1 cellular context compared by ENCODE assay signal in the genomic region with DNA sequence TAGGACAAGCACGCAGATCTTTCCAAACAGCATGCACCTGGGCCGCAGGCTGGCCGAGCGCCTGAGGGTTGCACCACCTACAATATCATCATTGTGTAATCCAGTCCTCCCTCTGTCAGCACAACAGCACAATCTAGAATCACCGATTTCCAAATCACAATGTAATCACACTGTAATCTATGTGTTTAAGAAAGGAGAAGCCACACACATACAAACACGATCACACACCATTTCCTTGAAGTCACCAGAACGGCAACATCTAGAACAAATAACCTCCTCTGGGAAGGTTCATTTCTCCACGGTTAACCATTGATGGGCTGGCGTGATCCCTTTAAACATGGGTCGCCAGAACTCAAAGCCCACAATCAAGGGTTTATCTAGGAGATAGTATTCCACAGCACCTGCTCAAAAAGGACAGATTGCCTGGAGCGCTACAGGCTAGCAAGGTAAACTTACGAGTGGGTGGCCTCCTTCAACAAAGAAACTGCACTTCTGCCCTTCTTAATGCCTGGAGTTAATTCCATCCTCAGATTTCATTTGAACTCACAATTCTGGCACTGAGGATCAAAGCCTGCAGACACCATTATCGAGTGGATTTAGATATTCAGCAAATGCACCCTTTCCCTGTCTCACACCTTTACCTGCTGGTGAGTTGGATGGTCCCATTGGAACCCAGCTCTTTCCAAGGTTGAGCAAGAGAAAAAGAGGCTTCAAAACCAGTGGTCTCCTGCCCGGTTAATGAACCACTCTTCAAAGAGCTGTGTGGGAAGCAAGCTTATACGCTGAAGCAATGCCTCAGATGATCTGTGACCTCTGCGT.
TF ChIP-seq lines count a peak whose summit lies in the region.

No MANE protein-coding gene starts in this region.

TF ChIP-seq in HepG2, 621 proteins besides CTCF, POLR2A, EP300 and RAD21 (continued from another document):
- TF ChIP-seq ZNF333 (CRISPR knock-in tag; IDR thresholded peaks at IDR 0.05; ENCODE audit: borderline replicate concordance) = 0 out of 2 replicates have a peak, but pooled peaks have one; percentile 59
- TF ChIP-seq ATF3 (CRISPR knock-in tag; IDR thresholded peaks at IDR 0.05) = peak; percentile 69
- TF ChIP-seq ZC3H4 (CRISPR knock-in tag; IDR thresholded peaks at IDR 0.05; ENCODE audit: borderline replicate concordance) = peak; percentile 27; the same call in 1 of the 2 replicates
- TF ChIP-seq, protein P1, sequence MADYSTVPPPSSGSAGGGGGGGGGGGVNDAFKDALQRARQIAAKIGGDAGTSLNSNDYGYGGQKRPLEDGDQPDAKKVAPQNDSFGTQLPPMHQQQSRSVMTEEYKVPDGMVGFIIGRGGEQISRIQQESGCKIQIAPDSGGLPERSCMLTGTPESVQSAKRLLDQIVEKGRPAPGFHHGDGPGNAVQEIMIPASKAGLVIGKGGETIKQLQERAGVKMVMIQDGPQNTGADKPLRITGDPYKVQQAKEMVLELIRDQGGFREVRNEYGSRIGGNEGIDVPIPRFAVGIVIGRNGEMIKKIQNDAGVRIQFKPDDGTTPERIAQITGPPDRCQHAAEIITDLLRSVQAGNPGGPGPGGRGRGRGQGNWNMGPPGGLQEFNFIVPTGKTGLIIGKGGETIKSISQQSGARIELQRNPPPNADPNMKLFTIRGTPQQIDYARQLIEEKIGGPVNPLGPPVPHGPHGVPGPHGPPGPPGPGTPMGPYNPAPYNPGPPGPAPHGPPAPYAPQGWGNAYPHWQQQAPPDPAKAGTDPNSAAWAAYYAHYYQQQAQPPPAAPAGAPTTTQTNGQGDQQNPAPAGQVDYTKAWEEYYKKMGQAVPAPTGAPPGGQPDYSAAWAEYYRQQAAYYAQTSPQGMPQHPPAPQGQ (CRISPR knock-in tag; IDR thresholded peaks at IDR 0.05; ENCODE audit: borderline replicate concordance) = no peak
- TF ChIP-seq FOXM1 (CRISPR knock-in tag; IDR thresholded peaks at IDR 0.05) = no peak; the same call in 1 of the 2 replicates
- peak; percentile 72 for TF ChIP-seq FOXC1 (CRISPR knock-in tag; IDR thresholded peaks at IDR 0.05; ENCODE audit: borderline replicate concordance)
- TF ChIP-seq HMG20B (CRISPR knock-in tag; conservative IDR thresholded peaks at IDR 0.05) = peak; percentile 91
- no peak for TF ChIP-seq NFE2L2 (IDR thresholded peaks at IDR 0.05; ENCODE audit: low read length)
- TF ChIP-seq, protein P2, sequence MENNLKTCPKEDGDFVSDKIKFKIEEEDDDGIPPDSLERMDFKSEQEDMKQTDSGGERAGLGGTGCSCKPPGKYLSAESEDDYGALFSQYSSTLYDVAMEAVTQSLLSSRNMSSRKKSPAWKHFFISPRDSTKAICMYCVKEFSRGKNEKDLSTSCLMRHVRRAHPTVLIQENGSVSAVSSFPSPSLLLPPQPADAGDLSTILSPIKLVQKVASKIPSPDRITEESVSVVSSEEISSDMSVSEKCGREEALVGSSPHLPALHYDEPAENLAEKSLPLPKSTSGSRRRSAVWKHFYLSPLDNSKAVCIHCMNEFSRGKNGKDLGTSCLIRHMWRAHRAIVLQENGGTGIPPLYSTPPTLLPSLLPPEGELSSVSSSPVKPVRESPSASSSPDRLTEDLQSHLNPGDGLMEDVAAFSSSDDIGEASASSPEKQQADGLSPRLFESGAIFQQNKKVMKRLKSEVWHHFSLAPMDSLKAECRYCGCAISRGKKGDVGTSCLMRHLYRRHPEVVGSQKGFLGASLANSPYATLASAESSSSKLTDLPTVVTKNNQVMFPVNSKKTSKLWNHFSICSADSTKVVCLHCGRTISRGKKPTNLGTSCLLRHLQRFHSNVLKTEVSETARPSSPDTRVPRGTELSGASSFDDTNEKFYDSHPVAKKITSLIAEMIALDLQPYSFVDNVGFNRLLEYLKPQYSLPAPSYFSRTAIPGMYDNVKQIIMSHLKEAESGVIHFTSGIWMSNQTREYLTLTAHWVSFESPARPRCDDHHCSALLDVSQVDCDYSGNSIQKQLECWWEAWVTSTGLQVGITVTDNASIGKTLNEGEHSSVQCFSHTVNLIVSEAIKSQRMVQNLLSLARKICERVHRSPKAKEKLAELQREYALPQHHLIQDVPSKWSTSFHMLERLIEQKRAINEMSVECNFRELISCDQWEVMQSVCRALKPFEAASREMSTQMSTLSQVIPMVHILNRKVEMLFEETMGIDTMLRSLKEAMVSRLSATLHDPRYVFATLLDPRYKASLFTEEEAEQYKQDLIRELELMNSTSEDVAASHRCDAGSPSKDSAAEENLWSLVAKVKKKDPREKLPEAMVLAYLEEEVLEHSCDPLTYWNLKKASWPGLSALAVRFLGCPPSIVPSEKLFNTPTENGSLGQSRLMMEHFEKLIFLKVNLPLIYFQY (CRISPR knock-in tag; IDR thresholded peaks at IDR 0.05; ENCODE audit: borderline replicate concordance) = peak; percentile 54
- TF ChIP-seq ATF1 (CRISPR knock-in tag; IDR thresholded peaks at IDR 0.05) = 0 out of 2 replicates have a peak, but pooled peaks have one; percentile 73
- no peak for TF ChIP-seq HNRNPL (IDR thresholded peaks at IDR 0.05; ENCODE audit: low read depth, low read length)
